In the genomic region with DNA sequence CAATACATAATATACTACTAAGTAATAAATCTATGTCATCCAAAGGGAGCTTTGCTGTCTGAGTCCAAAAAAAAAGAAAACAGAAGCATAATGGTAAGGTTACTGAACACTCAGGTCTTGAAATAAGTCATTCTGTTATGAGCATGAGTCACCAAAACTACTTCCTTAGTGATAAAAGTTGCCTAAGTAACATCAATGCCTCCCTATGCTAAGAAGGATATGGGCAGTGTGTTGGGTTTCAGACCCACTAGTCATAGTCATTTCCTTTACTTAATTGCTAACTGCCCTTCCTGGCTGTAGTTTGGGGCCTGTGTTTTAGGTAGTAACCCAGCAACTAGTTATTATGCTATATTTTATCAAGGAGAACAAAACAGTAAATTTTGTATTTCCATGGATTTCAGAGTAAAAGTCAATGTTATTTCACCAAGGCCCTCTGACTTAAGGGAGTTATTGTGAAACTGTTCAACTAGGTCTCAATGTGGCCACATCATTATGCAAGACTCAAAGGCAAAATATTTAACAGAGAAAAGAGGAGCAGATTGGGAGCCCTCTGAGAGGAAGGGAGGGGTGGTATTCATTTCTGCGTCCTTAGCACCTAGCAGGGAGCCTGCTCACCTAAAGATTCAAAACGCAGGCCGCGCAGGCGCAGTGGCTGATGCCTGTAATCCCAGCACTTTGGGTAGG, we compare ENCODE assay signal across 8 cellular contexts. TPM values are rescaled to one million over a fixed set of nuclear protein-coding genes. Genes with fewer than 3 reads are reported as not detected.
DNase-seq lines count a peak whose midpoint lies in the region; ATAC-seq and TF ChIP-seq lines count a peak whose summit lies in the region.

No MANE protein-coding gene starts in this region.

- no peak for DNase-seq in activated T-cell treated with anti-CD3 and anti-CD28 coated beads, Interleukin-2, amount 50 U/mL, for 24 hours
- no peak for DNase-seq in activated T-cell treated with anti-CD3 and anti-CD28 coated beads, Interleukin-2, amount 50 U/mL, for 48 hours
- DNase-seq in NOMO-1 treated with DMSO at 0.1 percent for 48 hours (lab: John Stamatoyannopoulos, UW; ENCODE audit: unreplicated experiment) (peak; percentile 100), breast epithelium (ENCODE audit: low spot score in 2 of 2) (no peak), lung (ENCODE audit: low spot score) (no peak), globus pallidus (ENCODE audit: low spot score) (no peak)
- DNase-seq in activated effector memory CD4-positive, alpha-beta T cell treated with anti-CD3 and anti-CD28 coated beads, Interleukin-2, amount 50 U/mL, for 16 hours: no peak

- no peaks in the 10 kb centered on the region for H3K27me3 ChIP-seq in breast epithelium
- H3K27me3 ChIP-seq in lung (ENCODE audit: control insufficient read depth, insufficient read depth): no peaks in the 10 kb centered on the region

- H3K9me3 ChIP-seq in breast epithelium (no peaks in the 10 kb centered on the region), lung (ENCODE audit: control insufficient read depth in 2 of 2, insufficient read depth in 1 of 2, low read length in 1 of 2) (no peaks in the 10 kb centered on the region)

- H3K27me3 Mint-ChIP-seq in activated T-cell treated with anti-CD3 and anti-CD28 coated beads, Interleukin-2, amount 50 U/mL, for 24 hours: no peaks in the 10 kb centered on the region

- H3K4me3 Mint-ChIP-seq in activated T-cell treated with anti-CD3 and anti-CD28 coated beads, Interleukin-2, amount 50 U/mL, for 24 hours: peak overlapping the region; percentile 38

- peak overlapping the region; percentile 92 for H3K27ac Mint-ChIP-seq in activated T-cell treated with anti-CD3 and anti-CD28 coated beads, Interleukin-2, amount 50 U/mL, for 24 hours

- TF ChIP-seq POLR2A in breast epithelium (IDR thresholded peaks at IDR 0.05): no peak

- peak overlapping the region; percentile 77 to 95 for H3K27ac ChIP-seq in breast epithelium
- peak overlapping the region; percentile 60 to 95 for H3K27ac ChIP-seq in lung (ENCODE audit: low read depth in 1 of 2, low read length in 1 of 2)

- H3K4me3 ChIP-seq in breast epithelium (peak overlapping the region in 1 of 3 donors; percentile 20), lung (no peak overlapping the region)

- intact Hi-C loops in breast epithelium (cut with DNase I; ENCODE audit: low total_unique reads): no loop called here

- H3K4me1 ChIP-seq in breast epithelium (no peaks in the 10 kb centered on the region), lung (ENCODE audit: control insufficient read depth in 2 of 2, insufficient read depth in 2 of 2, low read length in 2 of 2) (peaks cover 0 to 4% of the 10 kb centered on the region in 2 donors)

- peaks cover 56% of the 10 kb centered on the region for H3K4me1 Mint-ChIP-seq in activated T-cell treated with anti-CD3 and anti-CD28 coated beads, Interleukin-2, amount 50 U/mL, for 24 hours (ENCODE audit: low read depth)

- H3K36me3 ChIP-seq in breast epithelium: no peaks in the 10 kb centered on the region
- H3K36me3 ChIP-seq in lung (ENCODE audit: control insufficient read depth in 2 of 2, insufficient read depth in 2 of 2, low read length in 2 of 2): no peaks in the 10 kb centered on the region

- no peaks in the 10 kb centered on the region for H3K9me3 Mint-ChIP-seq in activated T-cell treated with anti-CD3 and anti-CD28 coated beads, Interleukin-2, amount 50 U/mL, for 24 hours

- ATAC-seq in HG02678 (IDR thresholded peaks at IDR 0.05; ENCODE audit: unreplicated experiment) (peak; percentile 100), lung (ENCODE audit: insufficient read depth, low FRiP score) (peak; percentile 86)

- TF ChIP-seq CTCF in breast epithelium (IDR thresholded peaks at IDR 0.05): no peak
- TF ChIP-seq CTCF in lung (IDR thresholded peaks at IDR 0.05; ENCODE audit: control extremely low read depth, extremely low read depth): no peak

- WGBS in lung, 2 donors: 71 to 78% methylated on average over 5 of the region's 5 CpGs

- peaks cover 2% of the 10 kb centered on the region for H3K36me3 Mint-ChIP-seq in activated T-cell treated with anti-CD3 and anti-CD28 coated beads, Interleukin-2, amount 50 U/mL, for 24 hours (ENCODE audit: low read depth)

RNA-seq across cellular contexts. Expression of a gene that starts 11.7 kb away (rescaled TPM):
- total RNA-seq in breast epithelium: 1,000 to 10,000 TPM; 1,431 to 8,681 (median 2,067) TPM
- 1,000 to 10,000 TPM; 1,296 to 1,640 TPM for total RNA-seq in lung
- polyA plus RNA-seq in lung: 1,000 to 10,000 TPM in 1 of 2 donors, 100 to 1,000 TPM in 1; 800 to 1,426 TPM

RNA-seq across cellular contexts. Expression of a gene that starts 14.9 kb away (rescaled TPM):
- total RNA-seq in breast epithelium (10 to 100 TPM in 2 of 3 donors, 1 to 10 TPM in 1; 5.8 to 18.6 (median 13.4) TPM), lung (10 to 100 TPM in 1 of 2 donors, 1 to 10 TPM in 1; 9.7 to 25.9 TPM)
- 1 to 10 TPM; 2.5 to 3.4 TPM for polyA plus RNA-seq in lung
